18 cellular contexts compared by ENCODE assay signal in genomic region chr1:110650623-110651022, GRCh38. TPM values are rescaled to one million over a fixed set of nuclear protein-coding genes. Genes with fewer than 3 reads are reported as not detected.
A peak's percentile ranks its signal among the peaks of the same experiment; 100 is the strongest.
DNase-seq lines count a peak whose midpoint lies in the region; ATAC-seq and TF ChIP-seq lines count a peak whose summit lies in the region.
"Had no signal": no experiment of that assay in that cellular context is flagged by ENCODE, and none has a peak within 500 bp of the region (broad histone marks: within the 10 kb centered on the region; RNA-seq: fewer than 3 reads in every experiment).

No MANE protein-coding gene starts in this region.

- WGBS in esophagus squamous epithelium, 2 donors = 56 to 74% methylated on average over 2 of the region's 2 CpGs

- no peak overlapping the region for H3K4me3 Mint-ChIP-seq in CD4-positive, alpha-beta T cell
- H3K4me3 Mint-ChIP-seq in CD4-positive, alpha-beta memory T cell = peak overlapping the region in 2 of 8 donors; percentile 3 to 41
- no peak overlapping the region for H3K4me3 Mint-ChIP-seq in T-helper 17 cell
- H3K4me3 Mint-ChIP-seq: CD8-positive, alpha-beta memory T cell had no signal

- no peaks in the 10 kb centered on the region for H3K9me3 ChIP-seq in CD4-positive, alpha-beta T cell (ENCODE audit: control insufficient read depth, low read length)
- no peaks in the 10 kb centered on the region for H3K9me3 ChIP-seq in CD4-positive, alpha-beta memory T cell (ENCODE audit: control insufficient read depth in 1 of 2, low read length in 2 of 2)
- H3K9me3 ChIP-seq in T-helper 17 cell (ENCODE audit: control insufficient read depth, low read length, poor library complexity, severe bottlenecking) (no peaks in the 10 kb centered on the region), neural cell (ENCODE audit: low read length) (no peaks in the 10 kb centered on the region), esophagus squamous epithelium (no peaks in the 10 kb centered on the region)

- H2AFZ ChIP-seq in neural cell (ENCODE audit: low read depth, low read length) = no peak overlapping the region
- H2AFZ ChIP-seq: GM23248 had no signal

- H3K36me3 Mint-ChIP-seq in CD4-positive, alpha-beta T cell (ENCODE audit: low read depth) = peaks cover 21% of the 10 kb centered on the region
- H3K36me3 Mint-ChIP-seq in CD4-positive, alpha-beta memory T cell = peaks cover 12 to 19% of the 10 kb centered on the region in 2 donors
- no peaks in the 10 kb centered on the region for H3K36me3 Mint-ChIP-seq in T-helper 17 cell (ENCODE audit: low read depth)

- intact Hi-C loops in CD4-positive, alpha-beta T cell (cut with DNase I, micrococcal nuclease) = loop anchor here in 1 of 2 experiments (1.0 kb wide), 1 partner anchor 47 kb away; no protein-coding TSS in a partner anchor
- intact Hi-C loops in CD4-positive, alpha-beta memory T cell (cut with micrococcal nuclease) = no loop called here
- intact Hi-C loops in esophagus squamous epithelium (cut with DNase I) = no loop called here

- no peaks in the 10 kb centered on the region for H3K36me3 ChIP-seq in CD4-positive, alpha-beta memory T cell (ENCODE audit: insufficient read depth, low read length)
- H3K36me3 ChIP-seq in neural cell (ENCODE audit: insufficient read depth, low read length) (no peaks in the 10 kb centered on the region), esophagus squamous epithelium (no peaks in the 10 kb centered on the region)

- no peaks in the 10 kb centered on the region for H3K79me2 ChIP-seq in neural cell (replicated peaks; ENCODE audit: insufficient read depth, low read length)

- no peaks in the 10 kb centered on the region for H3K27me3 Mint-ChIP-seq in CD4-positive, alpha-beta T cell
- no peaks in the 10 kb centered on the region for H3K27me3 Mint-ChIP-seq in CD4-positive, alpha-beta memory T cell
- H3K27me3 Mint-ChIP-seq in T-helper 17 cell = no peaks in the 10 kb centered on the region
- H3K27me3 Mint-ChIP-seq: CD8-positive, alpha-beta memory T cell had no signal

- H3K4me1 Mint-ChIP-seq in CD4-positive, alpha-beta T cell (ENCODE audit: low read depth) = peaks cover 34% of the 10 kb centered on the region
- H3K4me1 Mint-ChIP-seq in CD4-positive, alpha-beta memory T cell = peaks cover 20 to 38% (median 28%) of the 10 kb centered on the region in 4 donors
- peaks cover 27% of the 10 kb centered on the region for H3K4me1 Mint-ChIP-seq in T-helper 17 cell

- H3K27me3 ChIP-seq in CD4-positive, alpha-beta T cell (ENCODE audit: control insufficient read depth, insufficient read depth, low read length) = no peaks in the 10 kb centered on the region
- no peaks in the 10 kb centered on the region for H3K27me3 ChIP-seq in CD4-positive, alpha-beta memory T cell (ENCODE audit: insufficient read depth, low read length)
- H3K27me3 ChIP-seq in neural cell (ENCODE audit: insufficient read depth, low read depth, low read length) (no peaks in the 10 kb centered on the region), esophagus squamous epithelium (peaks cover 0 to 49% (median 0%) of the 10 kb centered on the region in 4 donors)

- CTCF ChIA-PET in CD4-positive, alpha-beta T cell (lab: Charles Lee) = interaction anchor here (0.8 kb wide), 1 partner anchor 36 kb away, joined by 3 read pairs; no protein-coding TSS in a partner anchor
- CTCF ChIA-PET in CD4-positive, alpha-beta memory T cell (lab: Charles Lee; ENCODE audit: partially characterized antibody) = interaction anchor here (1.4 to 3.8 kb wide), 3 partner anchors 16 to 31 kb away, joined by 3 to 16 read pairs (median 5); no protein-coding TSS in a partner anchor

- H3K9ac ChIP-seq in neural cell (ENCODE audit: low read length) = no peak overlapping the region
- H3K9ac ChIP-seq: GM23248 had no signal

- no peaks in the 10 kb centered on the region for H3F3A ChIP-seq in neural cell (ENCODE audit: insufficient read depth, low read length, poor library complexity, severe bottlenecking)

- no peak for DNase-seq in CD4-positive, alpha-beta T cell
- no peak for DNase-seq in CD4-positive, alpha-beta memory T cell
- DNase-seq in T-helper 17 cell (no peak), RPMI8226 (no peak), esophagus squamous epithelium (lab: John Stamatoyannopoulos, UW) (no peak)
- DNase-seq: C1 segment of cervical spinal cord; CD8-positive, alpha-beta memory T cell; DMS 273 treated with DMSO at 0.1 percent for 48 hours; DMS79; EL; GDM1; GM23248; H7; HCEC 1CT had no signal

- H3K9me3 Mint-ChIP-seq in CD4-positive, alpha-beta T cell = no peaks in the 10 kb centered on the region
- H3K9me3 Mint-ChIP-seq in CD4-positive, alpha-beta memory T cell = peaks cover 0 to 2% (median 0%) of the 10 kb centered on the region in 8 donors
- H3K9me3 Mint-ChIP-seq: CD8-positive, alpha-beta memory T cell had no signal

- no peak for TF ChIP-seq POLR2A in esophagus squamous epithelium (IDR thresholded peaks at IDR 0.05)

- no peak overlapping the region for H3K4me2 ChIP-seq in neural cell (ENCODE audit: low read length)

- POLR2A ChIA-PET in CD4-positive, alpha-beta T cell (lab: Charles Lee) = interaction anchor here (7.9 to 8.1 kb wide), 2 partner anchors 16 to 17 kb away, joined by 56 to 138 read pairs; no protein-coding TSS in a partner anchor
- POLR2A ChIA-PET in CD4-positive, alpha-beta memory T cell (lab: Charles Lee; ENCODE audit: partially characterized antibody) = interaction anchor here (2.5 to 27.3 kb wide), 3 partner anchors 9 to 19 kb away, joined by 7 to 993 read pairs (median 273); partner anchors contain the start of gene KCNA3

- peaks cover 73% of the 10 kb centered on the region for H3K4me1 ChIP-seq in CD4-positive, alpha-beta memory T cell (ENCODE audit: insufficient read depth, low read length)
- peaks cover 0 to 14% (median 5%) of the 10 kb centered on the region in 3 donors for H3K4me1 ChIP-seq in esophagus squamous epithelium

- no peak for TF ChIP-seq EP300 in neural cell (conservative IDR thresholded peaks at IDR 0.05; ENCODE audit: poor library complexity, severe bottlenecking)

- no peaks in the 10 kb centered on the region for H3K9me2 ChIP-seq in neural cell (ENCODE audit: insufficient read depth, low read length)

- no peak for TF ChIP-seq CTCF in CD4-positive, alpha-beta T cell (IDR thresholded peaks at IDR 0.05)
- TF ChIP-seq CTCF in neural cell (IDR thresholded peaks at IDR 0.05; ENCODE audit: poor library complexity, severe bottlenecking) = peak; percentile 9
- TF ChIP-seq CTCF in esophagus squamous epithelium (IDR thresholded peaks at IDR 0.05) = no peak

- H4K20me1 ChIP-seq in neural cell (ENCODE audit: insufficient read depth) = no peaks in the 10 kb centered on the region

- no peak for ATAC-seq in CD4-positive, alpha-beta T cell (ENCODE audit: poor library complexity)
- no peak for ATAC-seq in T-helper 17 cell
- ATAC-seq: GM12878 had no signal

- no peak overlapping the region for H3K4me3 ChIP-seq in CD4-positive, alpha-beta memory T cell (ENCODE audit: low read length in 2 of 2)
- H3K4me3 ChIP-seq in neural cell (ENCODE audit: low read length) = no peak overlapping the region
- H3K4me3 ChIP-seq in esophagus squamous epithelium = no peak overlapping the region
- H3K4me3 ChIP-seq: GM12878, GM23248 had no signal

- TF ChIP-seq RAD21 in neural cell (conservative IDR thresholded peaks at IDR 0.05) = no peak

- H3K27ac ChIP-seq in CD4-positive, alpha-beta T cell (ENCODE audit: low read depth, low read length) = no peak overlapping the region
- no peak overlapping the region for H3K27ac ChIP-seq in CD4-positive, alpha-beta memory T cell (ENCODE audit: low read depth, low read length)
- H3K27ac ChIP-seq in neural cell (ENCODE audit: low read length) = no peak overlapping the region
- no peak overlapping the region for H3K27ac ChIP-seq in esophagus squamous epithelium
- H3K27ac ChIP-seq: GM23248 had no signal

- H3K27ac Mint-ChIP-seq in CD4-positive, alpha-beta T cell = peak overlapping the region; percentile 37
- peak overlapping the region in 5 of 7 donors; percentile 10 to 67 (median 49) for H3K27ac Mint-ChIP-seq in CD4-positive, alpha-beta memory T cell
- H3K27ac Mint-ChIP-seq in T-helper 17 cell = peak overlapping the region; percentile 84

TF ChIP-seq in neural cell, 6 proteins besides CTCF, POLR2A, EP300 and RAD21:
- no peak for TF ChIP-seq EZH2 (IDR thresholded peaks at IDR 0.05; ENCODE audit: borderline replicate concordance, insufficient read depth, low read length, poor library complexity, severe bottlenecking)
- TF ChIP-seq POLR2AphosphoS5 (IDR thresholded peaks at IDR 0.05) = peak; percentile 83

RNA-seq across cellular contexts. Expression of gene KCNA3, which starts 24.1 kb away (rescaled TPM):
- total RNA-seq in CD4-positive, alpha-beta T cell = 100 to 1,000 TPM; 112 to 118 TPM
- 100 to 1,000 TPM; 124 TPM for total RNA-seq in CD4-positive, alpha-beta memory T cell
- polyA plus RNA-seq in CD4-positive, alpha-beta memory T cell = 10 to 100 TPM; 88.7 to 96.3 TPM
- total RNA-seq in T-helper 17 cell = 100 to 1,000 TPM; 114 to 115 TPM
- 5.4 and 5.6 TPM in 2 replicates for polyA plus RNA-seq in neural cell
- 26.7 and 27.3 TPM in 2 replicates for polyA minus RNA-seq in neural cell
- total RNA-seq in esophagus squamous epithelium = 1 to 10 TPM in 3 of 4 donors, under 1 TPM in 1; 0.34 to 3.2 (median 1.2) TPM
- total RNA-seq: A172, GM23248 had no signal
- polyA plus RNA-seq: GM23248 had no signal

RNA-seq across cellular contexts. Expression of gene KCNA2, which starts 44.5 kb away (rescaled TPM):
- under 1 TPM; 0.78 to 0.88 TPM for total RNA-seq in CD4-positive, alpha-beta T cell
- 1 to 10 TPM; 1.2 to 2.2 TPM for total RNA-seq in CD4-positive, alpha-beta memory T cell
- polyA plus RNA-seq in CD4-positive, alpha-beta memory T cell = 1 to 10 TPM in 1 of 2 donors, under 1 TPM in 1; 0.26 to 1.0 TPM
- total RNA-seq in T-helper 17 cell = 1 to 10 TPM; 3.1 to 3.9 TPM
- polyA plus RNA-seq in neural cell = 3.4 and 4.0 TPM in 2 replicates
- polyA minus RNA-seq in neural cell = 7.3 and 8.7 TPM in 2 replicates
- 1 to 10 TPM in 1 of 4 donors, under 1 TPM in 3; 0.04 to 2.0 (median 0.67) TPM for total RNA-seq in esophagus squamous epithelium
- total RNA-seq: A172, GM23248 had no signal
- polyA plus RNA-seq: BJ, GM23248 had no signal

Comparison
In these comparisons a context has a peak if more than half of its experiments do, and no peak if none do; other contexts are left out.
1. RNA of gene KCNA3, which starts 24.1 kb away (total RNA-seq): 124 TPM in CD4-positive, alpha-beta memory T cell, 112 to 118 TPM in CD4-positive, alpha-beta T cell and 114 to 115 TPM in T-helper 17 cell; 0.34 to 3.2 TPM in esophagus squamous epithelium; every median in the first group is over 10 times any median in the second.
2. Peak in every context shown above with its lines, with median percentiles within 50 percentile points of each other: H3K27ac Mint-ChIP-seq.